8 cellular contexts compared by ENCODE assay signal in the genomic region with DNA sequence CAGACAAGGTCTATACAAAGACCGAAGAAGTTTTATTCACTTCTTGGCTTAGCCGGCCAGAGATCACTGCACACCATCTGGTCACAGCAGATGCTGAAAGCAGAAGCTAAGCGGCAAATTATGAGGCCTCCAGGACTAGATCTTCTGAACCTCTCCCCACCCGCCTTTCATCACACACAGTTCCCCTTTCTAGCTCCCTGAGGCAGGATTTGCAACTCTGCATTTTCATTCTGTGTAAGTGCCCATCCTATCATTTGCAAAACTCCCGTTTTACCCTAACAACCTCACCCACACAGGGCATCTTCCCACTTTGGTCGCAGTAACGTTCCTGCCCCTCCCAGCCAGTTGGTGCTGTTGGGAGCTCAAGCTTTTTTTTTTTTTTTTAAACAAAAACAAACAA. TPM values are rescaled to one million over a fixed set of nuclear protein-coding genes. Genes with fewer than 3 reads are reported as not detected.
DNase-seq lines count a peak whose midpoint lies in the region; ATAC-seq, FAIRE-seq and TF ChIP-seq lines count a peak whose summit lies in the region.

No MANE protein-coding gene starts in this region.

- H3K4me1 ChIP-seq in psoas muscle: peaks cover 11% of the 10 kb centered on the region

- peaks cover 2% of the 10 kb centered on the region; the same call in 1 of the 2 replicates for H3K27me3 Mint-ChIP-seq in HFFc6 (ENCODE audit: insufficient read depth)

- WGBS in psoas muscle, 3 donors: 26 to 51% (median 38%) methylated on average over 7 of the region's 7 CpGs

- DNase-seq in GM12891 (ENCODE audit: insufficient read length, low spot score) (no peak), HFFc6 (no peak), NCI-H524 (lab: John Stamatoyannopoulos, UW) (peak; percentile 90 to 95), fibroblast of villous mesenchyme (ENCODE audit: low read depth) (peak; percentile 24), superior temporal gyrus (ENCODE audit: extremely low spot score) (peak; percentile 29), psoas muscle (no peak), NCI-H187 (lab: John Stamatoyannopoulos, UW) (no peak), NCI-H510A treated with DMSO at 0.1 percent for 48 hours (lab: John Stamatoyannopoulos, UW) (no peak)

- H3K27me3 ChIP-seq in psoas muscle (ENCODE audit: insufficient read depth in 3 of 3, low read length in 2 of 3): no peaks in the 10 kb centered on the region

- H3K4me3 ChIP-seq in fibroblast of villous mesenchyme (ENCODE audit: low read depth, low read length): no peak overlapping the region
- no peak overlapping the region for H3K4me3 ChIP-seq in psoas muscle

- peak overlapping the region; percentile 53; the same call in 1 of the 2 replicates for H3K4me3 Mint-ChIP-seq in HFFc6

- no peak overlapping the region for H3K27ac Mint-ChIP-seq in HFFc6

- intact Hi-C loops in psoas muscle (cut with DNase I): no loop called here

- TF ChIP-seq CTCF in HFFc6 (IDR thresholded peaks at IDR 0.05) (no peak), fibroblast of villous mesenchyme (IDR thresholded peaks at IDR 0.05; ENCODE audit: insufficient read depth, low read depth, low read length) (no peak), psoas muscle (IDR thresholded peaks at IDR 0.05) (no peak)

- no peak overlapping the region for H3K27ac ChIP-seq in psoas muscle

- H3K9me3 Mint-ChIP-seq in HFFc6: no peaks in the 10 kb centered on the region

- H3K9me3 ChIP-seq in psoas muscle: no peaks in the 10 kb centered on the region

- H3K36me3 Mint-ChIP-seq in HFFc6 (ENCODE audit: low read depth): 0 out of 2 replicates have a peak, but pooled peaks cover 2% of the 10 kb centered on the region

- H3K4me1 Mint-ChIP-seq in HFFc6 (ENCODE audit: low read depth): peaks cover 15% of the 10 kb centered on the region

- 0 out of 2 replicates have a peak, but pooled peaks have one; percentile 30 for TF ChIP-seq POLR2A in GM12891 (IDR thresholded peaks at IDR 0.05; ENCODE audit: low read depth, low read length)

- no peak for ATAC-seq in psoas muscle

- no peaks in the 10 kb centered on the region for H3K36me3 ChIP-seq in psoas muscle (ENCODE audit: insufficient read depth in 1 of 2, low read depth in 1 of 2)

- FAIRE-seq in GM12891 (lab: Jason Lieb, UNC): peak; percentile 84

TF ChIP-seq in GM12891, 5 proteins besides CTCF, POLR2A, EP300 and RAD21:
- TF ChIP-seq SPI1 (IDR thresholded peaks at IDR 0.05; ENCODE audit: low read depth, low read length) (peak; percentile 98), PAX5 (IDR thresholded peaks at IDR 0.05; ENCODE audit: insufficient read depth, low read length, severe bottlenecking) (no peak), TAF1 (IDR thresholded peaks at IDR 0.05; ENCODE audit: low read depth, low read length) (no peak), POLR2AphosphoS5 (IDR thresholded peaks at IDR 0.05; ENCODE audit: low read depth, low read length) (0 out of 2 replicates have a peak, but pooled peaks have one; percentile 23), POU2F2 (IDR thresholded peaks at IDR 0.05; ENCODE audit: low read depth, low read length) (peak; percentile 84; the same call in 1 of the 2 replicates)

RNA-seq across cellular contexts. Expression of a gene that starts 3.1 kb away (rescaled TPM):
- 60.5 TPM for polyA plus RNA-seq in GM12891 (2012; ENCODE audit: low read depth, missing spikeins)
- total RNA-seq in HFFc6 (2021; fragmentation: NEBNext Ultra II Directional; extraction: Animal tissue kit (Norgen Biotek cat#: 25700)): 100 to 1,000 TPM in 5 of 6 experiments, 10 to 100 TPM in 1; 95.4 to 121 (median 112) TPM
- total RNA-seq in fibroblast of villous mesenchyme (102 and 155 TPM in 2 replicates), psoas muscle (10 to 100 TPM; 28.0 to 44.3 (median 28.9) TPM)
- 10 to 100 TPM; 13.6 to 71.2 (median 24.8) TPM for polyA plus RNA-seq in psoas muscle

RNA-seq across cellular contexts. Expression of a gene that starts 16.7 kb away (rescaled TPM):
- polyA plus RNA-seq in GM12891 (2012; ENCODE audit: low read depth, missing spikeins): 118 TPM
- total RNA-seq in HFFc6 (2021; fragmentation: NEBNext Ultra II Directional; extraction: Animal tissue kit (Norgen Biotek cat#: 25700)): 10 to 100 TPM; 75.3 to 99.6 (median 85.1) TPM
- 174 and 177 TPM in 2 replicates for total RNA-seq in fibroblast of villous mesenchyme
- total RNA-seq in psoas muscle: 10 to 100 TPM; 16.6 to 76.2 (median 61.2) TPM
- polyA plus RNA-seq in psoas muscle: 100 to 1,000 TPM in 1 of 3 donors, 10 to 100 TPM in 2; 52.1 to 112 (median 60.4) TPM

RNA-seq across cellular contexts. Expression of a gene that starts 34.0 kb away (rescaled TPM):
- 93.4 TPM for polyA plus RNA-seq in GM12891 (2012; ENCODE audit: low read depth, missing spikeins)
- 10 to 100 TPM; 71.6 to 92.5 (median 80.8) TPM for total RNA-seq in HFFc6 (2021; fragmentation: NEBNext Ultra II Directional; extraction: Animal tissue kit (Norgen Biotek cat#: 25700))
- 41.2 and 50.1 TPM in 2 replicates for total RNA-seq in fibroblast of villous mesenchyme
- total RNA-seq in psoas muscle: 10 to 100 TPM; 47.7 to 65.9 (median 54.3) TPM
- polyA plus RNA-seq in psoas muscle: 100 to 1,000 TPM in 2 of 3 donors, 10 to 100 TPM in 1; 99.6 to 117 (median 103) TPM

Comparison
In these comparisons a context has a peak if more than half of its experiments do, and no peak if none do; other contexts are left out.
1. DNase-seq: peak in NCI-H524 (2 of 2), fibroblast of villous mesenchyme (single experiment) and superior temporal gyrus (single experiment); none in GM12891 (single experiment), HFFc6 (single experiment), psoas muscle (0 of 2), NCI-H187 (0 of 2) and NCI-H510A treated with DMSO at 0.1 percent for 48 hours (single experiment).